In the genomic region with DNA sequence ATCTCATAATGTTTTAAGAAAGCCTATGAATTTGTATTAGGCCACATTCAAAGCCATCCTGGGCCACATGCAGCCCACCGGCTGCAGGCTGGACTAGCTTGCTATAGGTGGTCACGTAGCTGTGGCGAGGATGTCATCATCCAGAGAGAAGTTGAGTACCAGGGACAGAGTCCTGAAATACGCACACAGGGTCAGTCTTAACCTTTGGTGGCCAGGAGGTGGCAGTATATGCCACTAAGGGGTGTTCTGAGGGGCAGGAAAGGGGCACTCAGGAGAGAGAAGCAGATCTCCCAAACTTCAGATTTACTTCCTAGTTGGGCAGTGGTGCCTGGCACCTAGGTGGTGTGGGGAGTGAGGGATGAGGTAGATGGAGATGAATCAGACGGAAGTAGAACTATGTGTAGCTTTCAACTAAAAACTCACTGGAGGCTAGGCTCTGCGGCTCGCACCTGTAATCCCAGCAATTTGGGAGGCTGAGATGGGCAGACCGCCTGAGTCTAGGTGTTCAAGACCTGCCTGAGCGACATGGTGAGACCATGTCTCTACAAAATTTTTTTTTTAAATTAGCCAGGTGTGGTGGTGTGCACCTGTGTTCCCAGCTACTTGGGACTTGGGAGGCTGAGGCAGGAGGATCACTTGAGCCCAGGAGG, we compare ENCODE assay signal across 9 cellular contexts. TPM values are rescaled to one million over a fixed set of nuclear protein-coding genes. Genes with fewer than 3 reads are reported as not detected.
DNase-seq lines count a peak whose midpoint lies in the region; ATAC-seq and TF ChIP-seq lines count a peak whose summit lies in the region.
"Had no signal": no experiment of that assay in that cellular context is flagged by ENCODE, and none has a peak within 500 bp of the region (broad histone marks: within the 10 kb centered on the region; RNA-seq: fewer than 3 reads in every experiment).

No MANE protein-coding gene starts in this region.

- CTCF ChIA-PET in AG04450 (lab: Charles Lee), result interaction anchor here (0.7 to 16.0 kb wide), 20 partner anchors 9 to 233 kb away, joined by 3 to 427 read pairs (median 5); a partner anchor contains a TSS
- CTCF ChIA-PET in mammary epithelial cell (lab: Charles Lee; ENCODE audit: low non-redundant PET), result interaction anchor here (0.6 to 2.0 kb wide), 3 partner anchors 10 to 36 kb away, joined by 3 to 15 read pairs (median 4); no protein-coding TSS in a partner anchor

- ATAC-seq in HG02852 (IDR thresholded peaks at IDR 0.05; ENCODE audit: unreplicated experiment), result no peak

- POLR2A ChIA-PET in AG04450 (lab: Yijun Ruan, JAX), result interaction anchor here (1.4 kb wide), 1 partner anchor 36 kb away, joined by 4 read pairs; no protein-coding TSS in a partner anchor

- in situ Hi-C loops in GM13976 (cut with MboI; ENCODE audit: low sequenced_read_pairs, unreplicated experiment), result loop anchor here (10.0 kb wide), 1 partner anchor 133 kb away; a partner anchor contains a TSS
- in situ Hi-C loops in mammary epithelial cell (cut with MboI; ENCODE audit: low sequenced_read_pairs in 2 of 2), result loop anchor here (5.0 to 10.0 kb wide), 5 partner anchors 34 to 153 kb away; a partner anchor contains a TSS

- no peaks in the 10 kb centered on the region for H3K36me3 ChIP-seq in mammary epithelial cell (ENCODE audit: insufficient read depth, low read length)

- no peak overlapping the region for H3K4me2 ChIP-seq in mammary epithelial cell (ENCODE audit: insufficient read depth, low read depth, low read length)

- 33% methylated on average over 9 of the region's 9 CpGs for WGBS in mammary epithelial cell (ENCODE audit: low coverage, missing lambda C conversion rate)

- no peaks in the 10 kb centered on the region for H4K20me1 ChIP-seq in mammary epithelial cell (ENCODE audit: insufficient read depth, low read length)

- DNase-seq in AG04450 (ENCODE audit: low read depth, low spot score), result no peak
- DNase-seq in GM13976 (ENCODE audit: low spot score), result peak; percentile 82
- DNase-seq in NCI-H146 (lab: John Stamatoyannopoulos, UW), result peak; percentile 71
- DNase-seq in SW480 (ENCODE audit: low spot score), result peak; percentile 71
- DNase-seq in mammary epithelial cell, result peak; percentile 55
- DNase-seq in inferior parietal cortex (ENCODE audit: extremely low spot score), result peak; percentile 84
- peak; percentile 26 for DNase-seq in stimulated activated CD4-positive, alpha-beta T cell treated with anti-CD3 and anti-CD28 coated beads, Interleukin-4, amount 100 ng/mL, for 1 hour

- no peak overlapping the region for H3K9ac ChIP-seq in mammary epithelial cell (ENCODE audit: insufficient read depth, low read length)

- peaks cover 17% of the 10 kb centered on the region for H3K4me1 ChIP-seq in mammary epithelial cell (ENCODE audit: insufficient read depth, low read length)

- no peak overlapping the region for H2AFZ ChIP-seq in mammary epithelial cell (ENCODE audit: low read depth, low read length)

- no peaks in the 10 kb centered on the region for H3K9me3 ChIP-seq in AG04450 (ENCODE audit: control insufficient read depth, insufficient read depth, low read length)
- no peaks in the 10 kb centered on the region for H3K9me3 ChIP-seq in mammary epithelial cell (replicated peaks; ENCODE audit: insufficient read depth, low read length)

- H3K4me3 ChIP-seq in AG04450 (ENCODE audit: low read depth, low read length) (no peak overlapping the region), mammary epithelial cell (replicated peaks in 1 of 3; ENCODE audit: insufficient read depth in 1 of 3, low read depth in 2 of 3, low read length in 3 of 3) (no peak overlapping the region)

- no peak overlapping the region for H3K27ac ChIP-seq in AG04450 (ENCODE audit: low read depth, low read length)
- H3K27ac ChIP-seq in mammary epithelial cell (ENCODE audit: insufficient read depth, low read depth, low read length), result no peak overlapping the region
- H3K27ac ChIP-seq: epithelial cell of prostate had no signal

- dilution Hi-C loops in mammary epithelial cell (cut with HindIII; ENCODE audit: low sequenced_read_pairs), result loop anchor here (5.0 kb wide), 1 partner anchor 34 kb away; no protein-coding TSS in a partner anchor

- no TSS peak for BruUV-seq in mammary epithelial cell (replicated peaks; lab: Mats Ljungman, UMichigan)

- peak; percentile 82 for TF ChIP-seq CTCF in AG04450 (IDR thresholded peaks at IDR 0.05; ENCODE audit: low read depth, low read length)
- TF ChIP-seq CTCF in GM13976 (IDR thresholded peaks at IDR 0.05; ENCODE audit: borderline replicate concordance, control extremely low read depth, extremely low read depth, insufficient read depth, missing control alignments), result peak; percentile 79
- TF ChIP-seq CTCF in mammary epithelial cell (conservative IDR thresholded peaks at IDR 0.05 in 1 of 2, IDR thresholded peaks at IDR 0.05 in 1 of 2; ENCODE audit: extremely low read depth in 1 of 2, insufficient read depth in 1 of 2, low read depth in 1 of 2, low read length in 2 of 2), result peak; percentile 77 to 87

- H3K79me2 ChIP-seq in mammary epithelial cell (ENCODE audit: insufficient read depth, low read length), result no peaks in the 10 kb centered on the region

- intact Hi-C loops in mammary epithelial cell (cut with micrococcal nuclease), result loop anchor here (1.0 to 2.0 kb wide), 4 partner anchors 19 to 215 kb away; no protein-coding TSS in a partner anchor

- peaks cover 47% of the 10 kb centered on the region for H3K27me3 ChIP-seq in AG04450 (ENCODE audit: control insufficient read depth, insufficient read depth, low read length)
- no peaks in the 10 kb centered on the region for H3K27me3 ChIP-seq in mammary epithelial cell (ENCODE audit: insufficient read depth, low read length)

RNA-seq across cellular contexts. Expression of a gene that starts 16.3 kb away (rescaled TPM):
- polyA plus RNA-seq in AG04450 (2011; rRNA removed), result 0.36 and 0.38 TPM in 2 replicates
- polyA minus RNA-seq in AG04450 (2011; rRNA and poly(A)+ RNA removed), result 0.35 and 0.97 TPM in 2 replicates
- 10 to 100 TPM; 23.2 to 28.6 TPM for total RNA-seq in mammary epithelial cell
- 24.6 TPM for polyA plus RNA-seq in mammary epithelial cell
- polyA minus RNA-seq in mammary epithelial cell, result 57.9 TPM

RNA-seq across cellular contexts. Expression of a gene that starts 32.4 kb away (rescaled TPM):
- polyA plus RNA-seq in AG04450 (2011; rRNA removed) (0.06 and 0.07 TPM in 2 replicates), mammary epithelial cell (1.8 TPM)
- 0.32 and 0.35 TPM in 2 replicates for polyA minus RNA-seq in AG04450 (2011; rRNA and poly(A)+ RNA removed)
- 1 to 10 TPM; 1.6 to 2.5 TPM for total RNA-seq in mammary epithelial cell
- polyA minus RNA-seq in mammary epithelial cell, result 4.4 TPM

Comparison
In these comparisons a context has a peak if more than half of its experiments do, and no peak if none do; other contexts are left out.
1. RNA of a gene that starts 16.3 kb away (polyA plus RNA-seq): 24.6 TPM in mammary epithelial cell (single experiment); 0.36 to 0.38 TPM in AG04450; every median in the first group is over 10 times any median in the second.
2. Peak in every context shown above with its lines, with median percentiles within 50 percentile points of each other: CTCF ChIP-seq.